16 cellular contexts compared by ENCODE assay signal in genomic region chr16:30120340-30121105, GRCh38. TPM values are rescaled to one million over a fixed set of nuclear protein-coding genes. Genes with fewer than 3 reads are reported as not detected.
DNase-seq lines count a peak whose midpoint lies in the region; ATAC-seq and TF ChIP-seq lines count a peak whose summit lies in the region.
"Had no signal": no experiment of that assay in that cellular context is flagged by ENCODE, and none has a peak within 500 bp of the region (broad histone marks: within the 10 kb centered on the region; RNA-seq: fewer than 3 reads in every experiment).

No MANE protein-coding gene starts in this region.

- H3K36me3 ChIP-seq in lower lobe of right lung (peaks cover 50% of the 10 kb centered on the region), stomach (peaks cover 38 to 57% (median 51%) of the 10 kb centered on the region in 4 donors), esophagus muscularis mucosa (peaks cover 24 to 56% (median 49%) of the 10 kb centered on the region in 4 donors)
- H3K36me3 ChIP-seq: ovary had no signal

- H3K27ac Mint-ChIP-seq in activated naive CD4-positive, alpha-beta T cell treated with anti-CD3 and anti-CD28 coated beads, Interleukin-2, amount 50 U/mL, for 24 hours: peak overlapping the region; percentile 70
- H3K27ac Mint-ChIP-seq in activated CD4-positive, alpha-beta memory T cell treated with anti-CD3 and anti-CD28 coated beads for 36 hours: peak overlapping the region; percentile 43
- H3K27ac Mint-ChIP-seq: GM23338 had no signal

- TF ChIP-seq POLR2A in stomach (IDR thresholded peaks at IDR 0.05) (no peak), esophagus muscularis mucosa (IDR thresholded peaks at IDR 0.05; ENCODE audit: low read depth) (no peak)

- no peaks in the 10 kb centered on the region for H3K27me3 Mint-ChIP-seq in activated naive CD4-positive, alpha-beta T cell treated with anti-CD3 and anti-CD28 coated beads, Interleukin-2, amount 50 U/mL, for 24 hours
- no peaks in the 10 kb centered on the region for H3K27me3 Mint-ChIP-seq in activated CD4-positive, alpha-beta memory T cell treated with anti-CD3 and anti-CD28 coated beads for 36 hours

- no peak overlapping the region for H3K4me3 Mint-ChIP-seq in activated naive CD4-positive, alpha-beta T cell treated with anti-CD3 and anti-CD28 coated beads, Interleukin-2, amount 50 U/mL, for 24 hours
- no peak overlapping the region for H3K4me3 Mint-ChIP-seq in activated CD4-positive, alpha-beta memory T cell treated with anti-CD3 and anti-CD28 coated beads for 36 hours

- peak overlapping the region; percentile 7 for H3K27ac ChIP-seq in lower lobe of right lung
- H3K27ac ChIP-seq in stomach: peak overlapping the region; percentile 89 to 96 (median 94)
- peak overlapping the region in 1 of 4 donors; percentile 93 for H3K27ac ChIP-seq in esophagus muscularis mucosa (replicated peaks in 1 of 4)

- no peaks in the 10 kb centered on the region for H3K9me3 Mint-ChIP-seq in activated naive CD4-positive, alpha-beta T cell treated with anti-CD3 and anti-CD28 coated beads, Interleukin-2, amount 50 U/mL, for 24 hours
- no peaks in the 10 kb centered on the region for H3K9me3 Mint-ChIP-seq in activated CD4-positive, alpha-beta memory T cell treated with anti-CD3 and anti-CD28 coated beads for 36 hours
- H3K9me3 Mint-ChIP-seq: GM23338 had no signal

- peaks cover 23% of the 10 kb centered on the region for H3K4me1 Mint-ChIP-seq in activated naive CD4-positive, alpha-beta T cell treated with anti-CD3 and anti-CD28 coated beads, Interleukin-2, amount 50 U/mL, for 24 hours
- peaks cover 19% of the 10 kb centered on the region for H3K4me1 Mint-ChIP-seq in activated CD4-positive, alpha-beta memory T cell treated with anti-CD3 and anti-CD28 coated beads for 36 hours (ENCODE audit: low read depth)

- no peaks in the 10 kb centered on the region for H3K36me3 Mint-ChIP-seq in activated naive CD4-positive, alpha-beta T cell treated with anti-CD3 and anti-CD28 coated beads, Interleukin-2, amount 50 U/mL, for 24 hours
- peaks cover 8% of the 10 kb centered on the region for H3K36me3 Mint-ChIP-seq in activated CD4-positive, alpha-beta memory T cell treated with anti-CD3 and anti-CD28 coated beads for 36 hours

- peaks cover 25% of the 10 kb centered on the region for H3K4me1 ChIP-seq in lower lobe of right lung
- peaks cover 31 to 80% (median 54%) of the 10 kb centered on the region in 4 donors for H3K4me1 ChIP-seq in stomach
- H3K4me1 ChIP-seq in esophagus muscularis mucosa: peaks cover 25 to 44% (median 38%) of the 10 kb centered on the region in 4 donors

- TF ChIP-seq EP300 in stomach (IDR thresholded peaks at IDR 0.05): no peak
- TF ChIP-seq EP300 in esophagus muscularis mucosa (IDR thresholded peaks at IDR 0.05): no peak

- no peak overlapping the region for H3K4me3 ChIP-seq in lower lobe of right lung
- peak overlapping the region in 1 of 4 donors; percentile 79 for H3K4me3 ChIP-seq in stomach
- H3K4me3 ChIP-seq in esophagus muscularis mucosa: no peak overlapping the region
- H3K4me3 ChIP-seq: GM23338, ovary, tibial nerve had no signal

- 73 to 94% (median 90%) methylated on average over 3 of the region's 3 CpGs for WGBS in stomach, 5 donors
- 94% methylated on average over 3 of the region's 3 CpGs for WGBS in esophagus muscularis mucosa

- CTCF ChIA-PET in activated CD4-positive, alpha-beta memory T cell treated with anti-CD3 and anti-CD28 coated beads for 36 hours (lab: Charles Lee): interaction anchor here (0.8 to 3.2 kb wide), 2 partner anchors 29 to 65 kb away, joined by 3 to 10 read pairs; partner anchors contain the start of gene TBX6

- DNase-seq in activated naive CD4-positive, alpha-beta T cell (lab: John Stamatoyannopoulos, UW): no peak
- DNase-seq in activated CD4-positive, alpha-beta memory T cell treated with anti-CD3 and anti-CD28 coated beads for 36 hours: no peak
- DNase-seq in lower lobe of right lung: no peak
- DNase-seq in stomach: no peak
- DNase-seq in esophagus muscularis mucosa (ENCODE audit: extremely low spot score): no peak
- no peak for DNase-seq in NCI-H146 (lab: John Stamatoyannopoulos, UW)
- DNase-seq: effector CD4-positive, alpha-beta T cell; Karpas-422; NCI-H1930; NCI-H748 treated with DMSO at 0.1 percent for 48 hours; ovary had no signal

- ATAC-seq in lower lobe of right lung (no peak), GM19463 (IDR thresholded peaks at IDR 0.05; ENCODE audit: unreplicated experiment) (no peak)
- ATAC-seq: GM23338 had no signal

- intact Hi-C loops in activated CD4-positive, alpha-beta memory T cell treated with anti-CD3 and anti-CD28 coated beads for 36 hours (cut with micrococcal nuclease): loop anchor here (5.0 kb wide), 1 partner anchor 43 kb away; the partner anchor contains the start of gene PPP4C
- intact Hi-C loops in lower lobe of right lung (cut with DNase I): no loop called here
- intact Hi-C loops in stomach (cut with DNase I; ENCODE audit: low total_unique reads): no loop called here
- intact Hi-C loops in esophagus muscularis mucosa (cut with DNase I): no loop called here

- H3K9me3 ChIP-seq in lower lobe of right lung: no peaks in the 10 kb centered on the region
- H3K9me3 ChIP-seq in stomach: no peaks in the 10 kb centered on the region
- no peaks in the 10 kb centered on the region for H3K9me3 ChIP-seq in esophagus muscularis mucosa
- H3K9me3 ChIP-seq: ascending aorta, ovary, tibial nerve had no signal

- no peaks in the 10 kb centered on the region for H3K27me3 ChIP-seq in lower lobe of right lung (ENCODE audit: low read depth)
- no peaks in the 10 kb centered on the region for H3K27me3 ChIP-seq in stomach
- no peaks in the 10 kb centered on the region for H3K27me3 ChIP-seq in esophagus muscularis mucosa
- H3K27me3 ChIP-seq: ascending aorta, ovary, tibial nerve had no signal

- POLR2A ChIA-PET in activated CD4-positive, alpha-beta memory T cell treated with anti-CD3 and anti-CD28 coated beads for 36 hours (lab: Charles Lee): interaction anchor here (0.6 kb wide), 1 partner anchor 274 kb away, joined by 5 read pairs; no protein-coding TSS in a partner anchor

- TF ChIP-seq CTCF in lower lobe of right lung (IDR thresholded peaks at IDR 0.05) (no peak), stomach (IDR thresholded peaks at IDR 0.05) (no peak), esophagus muscularis mucosa (IDR thresholded peaks at IDR 0.05) (no peak)

RNA-seq across cellular contexts. Expression of gene MAPK3, which starts 2.5 kb away (rescaled TPM):
- 10 to 100 TPM; 85.5 to 93.1 TPM for total RNA-seq in activated CD4-positive, alpha-beta memory T cell treated with anti-CD3 and anti-CD28 coated beads for 36 hours
- total RNA-seq in lower lobe of right lung (84.6 TPM), stomach (100 to 1,000 TPM in 3 of 5 donors, 10 to 100 TPM in 2; 21.5 to 290 (median 111) TPM), esophagus muscularis mucosa (10 to 100 TPM; 40.4 to 70.8 (median 56.9) TPM)
- 100 to 1,000 TPM in 1 of 3 donors, 10 to 100 TPM in 2; 39.9 to 203 (median 68.2) TPM for polyA plus RNA-seq in stomach

RNA-seq across cellular contexts. Expression of gene GDPD3, which starts 7.2 kb away (rescaled TPM):
- total RNA-seq in activated CD4-positive, alpha-beta memory T cell treated with anti-CD3 and anti-CD28 coated beads for 36 hours: 1 to 10 TPM; 5.3 to 9.9 TPM
- total RNA-seq in lower lobe of right lung (14.4 TPM), stomach (100 to 1,000 TPM in 1 of 5 donors, 1 to 10 TPM in 4; 1.8 to 178 (median 7.2) TPM), esophagus muscularis mucosa (1 to 10 TPM in 3 of 4 donors, under 1 TPM in 1; 0.66 to 3.7 (median 2.2) TPM)
- polyA plus RNA-seq in stomach: 10 to 100 TPM in 1 of 3 donors, 1 to 10 TPM in 2; 4.4 to 15.9 (median 4.6) TPM

RNA-seq across cellular contexts. Expression of gene YPEL3, which starts 24.5 kb away (rescaled TPM):
- total RNA-seq in activated CD4-positive, alpha-beta memory T cell treated with anti-CD3 and anti-CD28 coated beads for 36 hours: 10 to 100 TPM; 32.5 to 36.9 TPM
- total RNA-seq in lower lobe of right lung (113 TPM), stomach (100 to 1,000 TPM in 1 of 5 donors, 10 to 100 TPM in 4; 13.9 to 116 (median 37.9) TPM), esophagus muscularis mucosa (100 to 1,000 TPM in 3 of 4 donors, 10 to 100 TPM in 1; 72.7 to 222 (median 154) TPM)
- 100 to 1,000 TPM; 103 to 162 (median 111) TPM for polyA plus RNA-seq in stomach

RNA-seq across cellular contexts. Expression of gene TBX6, which starts 28.8 kb away (rescaled TPM):
- total RNA-seq in activated CD4-positive, alpha-beta memory T cell treated with anti-CD3 and anti-CD28 coated beads for 36 hours: 1 to 10 TPM; 2.3 to 2.9 TPM
- total RNA-seq in lower lobe of right lung: 1.6 TPM
- 10 to 100 TPM in 1 of 5 donors, 1 to 10 TPM in 1, not detected in 3; 3.8 to 25.0 TPM for total RNA-seq in stomach
- 1 to 10 TPM; 1.1 to 2.5 (median 2.1) TPM for polyA plus RNA-seq in stomach
- total RNA-seq in esophagus muscularis mucosa: 1 to 10 TPM in 1 of 4 donors, under 1 TPM in 3; 0.42 to 1.3 (median 0.67) TPM

RNA-seq across cellular contexts. Expression of gene PPP4C, which starts 44.7 kb away (rescaled TPM):
- 100 to 1,000 TPM; 121 to 133 TPM for total RNA-seq in activated CD4-positive, alpha-beta memory T cell treated with anti-CD3 and anti-CD28 coated beads for 36 hours
- total RNA-seq in lower lobe of right lung (68.9 TPM), stomach (10 to 100 TPM; 21.4 to 86.1 (median 63.6) TPM), esophagus muscularis mucosa (10 to 100 TPM; 43.6 to 61.3 (median 51.5) TPM)
- polyA plus RNA-seq in stomach: 100 to 1,000 TPM in 1 of 3 donors, 10 to 100 TPM in 2; 76.1 to 118 (median 93.3) TPM
